ENCODE assay signal across 10 cellular contexts in the genomic region with DNA sequence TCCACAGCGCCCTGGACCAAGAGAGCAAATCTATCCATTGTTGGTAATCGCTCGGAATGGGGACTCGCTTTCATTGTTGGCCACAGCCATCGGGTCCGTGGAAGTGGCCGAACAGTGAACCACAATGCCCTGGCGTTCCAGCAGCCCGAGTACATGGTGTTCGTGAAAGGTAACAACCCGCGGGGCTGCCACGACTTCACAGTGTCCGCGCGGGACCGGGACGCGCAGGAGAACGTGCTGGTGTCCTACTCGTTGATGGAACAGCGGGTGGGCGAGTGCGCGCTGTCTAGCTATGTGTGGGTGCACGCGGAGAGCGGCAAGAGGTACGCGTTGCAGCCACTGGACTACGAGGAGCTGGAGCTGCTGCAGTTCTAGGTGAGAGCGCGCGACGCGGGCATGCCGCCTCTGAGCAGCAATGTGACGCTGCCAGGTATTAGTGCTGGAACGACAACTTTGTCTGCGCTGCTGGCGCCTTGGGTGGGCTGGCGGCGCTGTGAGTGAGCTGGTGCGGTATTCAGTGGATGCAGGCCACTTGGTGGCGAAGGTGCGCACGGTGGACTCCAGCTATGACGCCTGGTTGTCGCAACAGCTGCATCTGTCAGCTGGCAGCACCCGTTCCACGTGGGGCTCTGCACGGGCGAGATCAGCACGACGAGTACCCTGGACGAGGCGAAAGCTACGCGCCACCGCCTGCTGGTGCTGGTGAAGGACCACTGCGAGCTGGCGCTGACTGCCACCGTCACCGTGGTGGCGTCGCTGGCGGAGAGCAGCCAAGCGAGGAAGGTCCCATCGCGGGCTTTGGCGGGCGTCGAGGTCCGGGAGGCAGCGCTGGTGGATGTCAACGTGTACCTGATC. TPM values are rescaled to one million over a fixed set of nuclear protein-coding genes. Genes with fewer than 3 reads are reported as not detected.
"Had no signal": no experiment of that assay in that cellular context is flagged by ENCODE, and none has a peak within 500 bp of the region (broad histone marks: within the 10 kb centered on the region; RNA-seq: fewer than 3 reads in every experiment).

No MANE protein-coding gene starts in this region.

- H3K4me1 Mint-ChIP-seq: IgD-negative memory B cell had no signal

- H3K4me3 ChIP-seq: GM23248, HAP-1 had no signal

- H3K36me3 Mint-ChIP-seq: IgD-negative memory B cell had no signal

- H2AFZ ChIP-seq: GM23248 had no signal

- H3K27ac Mint-ChIP-seq: HFFc6, IgD-negative memory B cell had no signal

- H3K4me1 ChIP-seq: HAP-1 had no signal

- ATAC-seq: HCT116, HepG2 had no signal

- H3K9ac ChIP-seq: GM23248 had no signal

- H3K36me3 ChIP-seq: HAP-1 had no signal

- H3K4me3 Mint-ChIP-seq: HFFc6, IgD-negative memory B cell had no signal

- DNase-seq: GM23248, GOT3, H7, HFFc6 had no signal

- H3K27ac ChIP-seq: GM23248, HL-60 had no signal

- H3K9me3 ChIP-seq: HAP-1 had no signal

RNA-seq across cellular contexts. Expression of a gene that starts 6.1 kb away (rescaled TPM):
- total RNA-seq: GM23248, HT1080 had no signal
- polyA plus RNA-seq: GM23248, HepG2, IgD-negative memory B cell had no signal

RNA-seq across cellular contexts. Expression of a gene that starts 7.0 kb away (rescaled TPM):
- total RNA-seq: HFFc6, HT1080 had no signal
- polyA plus RNA-seq: IgD-negative memory B cell had no signal

RNA-seq across cellular contexts. Expression of a gene that starts 12.4 kb away (rescaled TPM):
- total RNA-seq: GM23248, HepG2, HT1080 had no signal
- polyA plus RNA-seq: GM23248, HepG2, IgD-negative memory B cell had no signal

RNA-seq across cellular contexts. Expression of a gene that starts 14.5 kb away (rescaled TPM):
- total RNA-seq: GM23248, HepG2, HT1080 had no signal
- polyA plus RNA-seq: IgD-negative memory B cell had no signal

RNA-seq across cellular contexts. Expression of a gene that starts 19.3 kb away (rescaled TPM):
- total RNA-seq: GM23248, HFFc6, HT1080 had no signal
- polyA plus RNA-seq: GM23248, IgD-negative memory B cell had no signal
